In genomic region chr3:4493931-4494806, GRCh38 we compare ENCODE assay signal across 8 cellular contexts. TPM values are rescaled to one million over a fixed set of nuclear protein-coding genes. Genes with fewer than 3 reads are reported as not detected.
DNase-seq lines count a peak whose midpoint lies in the region; ATAC-seq and TF ChIP-seq lines count a peak whose summit lies in the region.

No MANE protein-coding gene starts in this region.

- no peaks in the 10 kb centered on the region; the same call in none of the 2 replicates for H3K36me3 ChIP-seq in BE2C
- H3K36me3 ChIP-seq in neutrophil: no peaks in the 10 kb centered on the region

- H3K36me3 Mint-ChIP-seq in activated T-cell treated with anti-CD3 and anti-CD28 coated beads, Interleukin-2, amount 50 U/mL, for 24 hours (ENCODE audit: low read depth): peaks cover 58% of the 10 kb centered on the region

- peaks cover 51% of the 10 kb centered on the region for H3K4me1 Mint-ChIP-seq in activated T-cell treated with anti-CD3 and anti-CD28 coated beads, Interleukin-2, amount 50 U/mL, for 24 hours (ENCODE audit: low read depth)

- peak overlapping the region; percentile 91 for H3K27ac Mint-ChIP-seq in activated T-cell treated with anti-CD3 and anti-CD28 coated beads, Interleukin-2, amount 50 U/mL, for 24 hours

- ATAC-seq in GM21367 (IDR thresholded peaks at IDR 0.05; ENCODE audit: unreplicated experiment): no peak

- H3K27ac ChIP-seq in neutrophil: peak overlapping the region; percentile 47

- H3K4me3 ChIP-seq in BE2C (ENCODE audit: low read depth, low read length) (peak overlapping the region; percentile 81), fibroblast of the aortic adventitia (ENCODE audit: low read depth, low read length) (peak overlapping the region; percentile 83), neutrophil (ENCODE audit: low read depth in 1 of 2, low read length in 1 of 2) (peak overlapping the region; percentile 61 to 94)

- H3K4me1 ChIP-seq in BE2C (no peaks in the 10 kb centered on the region), neutrophil (ENCODE audit: control insufficient read depth in 1 of 2, insufficient read depth in 1 of 2, low read depth in 1 of 2, low read length in 1 of 2) (peaks cover 35 to 38% of the 10 kb centered on the region in 2 experiments)

- peak overlapping the region; percentile 93 for H3K4me3 Mint-ChIP-seq in activated T-cell treated with anti-CD3 and anti-CD28 coated beads, Interleukin-2, amount 50 U/mL, for 24 hours

- H3K27me3 ChIP-seq in BE2C (no peaks in the 10 kb centered on the region), neutrophil (peaks cover 25% of the 10 kb centered on the region)

- no peaks in the 10 kb centered on the region for H3K9me3 Mint-ChIP-seq in activated T-cell treated with anti-CD3 and anti-CD28 coated beads, Interleukin-2, amount 50 U/mL, for 24 hours

- H3K27me3 Mint-ChIP-seq in activated T-cell treated with anti-CD3 and anti-CD28 coated beads, Interleukin-2, amount 50 U/mL, for 24 hours: peaks cover 6% of the 10 kb centered on the region

- DNase-seq in BE2C: no peak
- peak; percentile 4 for DNase-seq in HK-2 (ENCODE audit: unreplicated experiment)
- peak; percentile 54 for DNase-seq in activated T-cell treated with anti-CD3 and anti-CD28 coated beads, Interleukin-2, amount 50 U/mL, for 24 hours
- peak; percentile 23 for DNase-seq in fibroblast of the aortic adventitia (ENCODE audit: low read depth)
- no peak for DNase-seq in NCI-H2081 treated with DMSO at 0.1 percent for 48 hours (lab: John Stamatoyannopoulos, UW)
- no peak for DNase-seq in NCI-H1105 treated with DMSO at 0.1 percent for 48 hours (lab: John Stamatoyannopoulos, UW)

- H3K9me3 ChIP-seq in BE2C (no peaks in the 10 kb centered on the region), neutrophil (no peaks in the 10 kb centered on the region)

- TF ChIP-seq CTCF in BE2C (IDR thresholded peaks at IDR 0.05; ENCODE audit: low read depth, low read length) (no peak), fibroblast of the aortic adventitia (IDR thresholded peaks at IDR 0.05; ENCODE audit: insufficient read depth, low read length) (no peak), neutrophil (IDR thresholded peaks at IDR 0.05) (no peak)

RNA-seq across cellular contexts. Expression of gene ITPR1, which starts 1.0 kb away (rescaled TPM):
- 37.1 TPM for polyA plus RNA-seq in BE2C (2012; ENCODE audit: insufficient read depth, insufficient read length, low read depth)
- 8.9 and 52.4 TPM in 2 replicates for total RNA-seq in fibroblast of the aortic adventitia (ENCODE audit: low replicate concordance)

RNA-seq across cellular contexts. Expression of gene SUMF1, which starts 27.1 kb away (rescaled TPM):
- polyA plus RNA-seq in BE2C (2012; ENCODE audit: insufficient read depth, insufficient read length, low read depth): 2.4 TPM
- 43.3 and 45.6 TPM in 2 replicates for total RNA-seq in fibroblast of the aortic adventitia (ENCODE audit: low replicate concordance)

Comparison
In these comparisons a context has a peak if more than half of its experiments do, and no peak if none do; other contexts are left out.
1. DNase-seq: peak in HK-2 (single experiment), activated T-cell treated with anti-CD3 and anti-CD28 coated beads, Interleukin-2, amount 50 U/mL, for 24 hours (single experiment) and fibroblast of the aortic adventitia (single experiment); none in BE2C (single experiment), NCI-H2081 treated with DMSO at 0.1 percent for 48 hours (single experiment) and NCI-H1105 treated with DMSO at 0.1 percent for 48 hours (single experiment).
2. Peak in every context shown above with its lines, with median percentiles within 50 percentile points of each other: H3K4me3 ChIP-seq.